ENCODE assay signal across 1 cellular context in the genomic region with DNA sequence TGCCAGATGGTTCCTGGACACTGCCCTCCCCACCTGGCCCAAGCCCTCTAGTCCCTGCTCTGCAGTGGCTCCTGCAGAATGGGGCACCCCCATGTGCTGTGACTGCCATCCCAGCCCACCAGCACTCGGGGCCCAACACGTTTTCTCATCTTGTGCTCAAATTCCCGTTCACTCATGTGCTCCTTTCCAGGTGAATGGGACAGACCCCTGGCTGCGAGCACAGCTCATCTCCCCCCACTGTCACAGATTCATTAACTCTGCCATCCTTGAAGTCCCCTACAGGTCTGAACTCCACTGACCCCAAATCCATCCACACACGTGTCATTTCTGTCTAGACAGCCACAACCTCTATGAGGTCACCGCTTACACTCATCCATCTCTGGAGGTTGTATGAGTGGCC.
A peak's percentile ranks its signal among the peaks of the same experiment; 100 is the strongest.
TF ChIP-seq lines count a peak whose summit lies in the region.

No MANE protein-coding gene starts in this region.

TF ChIP-seq in GM12878, 131 proteins besides CTCF, POLR2A, EP300 and RAD21:
- TF ChIP-seq, protein P1, sequence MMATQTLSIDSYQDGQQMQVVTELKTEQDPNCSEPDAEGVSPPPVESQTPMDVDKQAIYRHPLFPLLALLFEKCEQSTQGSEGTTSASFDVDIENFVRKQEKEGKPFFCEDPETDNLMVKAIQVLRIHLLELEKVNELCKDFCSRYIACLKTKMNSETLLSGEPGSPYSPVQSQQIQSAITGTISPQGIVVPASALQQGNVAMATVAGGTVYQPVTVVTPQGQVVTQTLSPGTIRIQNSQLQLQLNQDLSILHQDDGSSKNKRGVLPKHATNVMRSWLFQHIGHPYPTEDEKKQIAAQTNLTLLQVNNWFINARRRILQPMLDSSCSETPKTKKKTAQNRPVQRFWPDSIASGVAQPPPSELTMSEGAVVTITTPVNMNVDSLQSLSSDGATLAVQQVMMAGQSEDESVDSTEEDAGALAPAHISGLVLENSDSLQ (IDR thresholded peaks at IDR 0.05) = no peak
- 0 out of 2 replicates have a peak, but pooled peaks have one; percentile 6 for TF ChIP-seq RUNX3 (IDR thresholded peaks at IDR 0.05; ENCODE audit: low read length)
